ENCODE assay signal across 31 cellular contexts in the genomic region with DNA sequence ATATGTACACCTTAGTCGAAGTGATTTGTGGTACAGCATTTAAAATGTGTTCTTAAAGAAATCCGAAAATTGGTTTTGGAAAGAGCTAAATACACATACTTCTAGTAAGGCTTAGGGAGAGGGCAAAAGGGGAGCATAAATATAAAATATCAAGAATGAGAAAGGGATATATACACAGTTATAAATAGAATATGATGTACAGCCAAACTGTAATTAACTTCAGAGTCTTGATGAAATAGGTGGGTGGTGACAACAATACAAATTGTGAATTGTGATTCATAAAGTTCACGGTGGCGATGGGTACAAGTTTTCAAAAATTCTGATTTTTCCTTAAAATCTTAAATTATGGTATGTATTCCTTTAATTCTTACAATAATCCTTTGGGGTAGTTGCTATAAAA.
"Had no signal": no experiment of that assay in that cellular context is flagged by ENCODE, and none has a peak within 500 bp of the region (broad histone marks: within the 10 kb centered on the region; RNA-seq: fewer than 3 reads in every experiment).

No MANE protein-coding gene starts in this region.

- H3K27me3 Mint-ChIP-seq: activated CD4-positive, alpha-beta memory T cell treated with anti-CD3 and anti-CD28 coated beads for 36 hours; activated CD4-positive, alpha-beta T cell treated with anti-CD3 and anti-CD28 coated beads for 36 hours; activated CD4-positive, alpha-beta T cell treated with anti-CD3 and anti-CD28 coated beads, Interleukin-2, amount 10 ng/mL, durations not matched to agents 24 days and 14 days; activated CD8-positive, alpha-beta memory T cell treated with anti-CD3 and anti-CD28 coated beads, Interleukin-2, amount 10 ng/mL, durations not matched to agents 7 days and 5 days; activated naive CD4-positive, alpha-beta T cell treated with anti-CD3 and anti-CD28 coated beads, Interleukin-2, amount 50 U/mL, for 24 hours; activated naive CD8-positive, alpha-beta T cell treated with anti-CD3 and anti-CD28 coated beads for 36 hours; activated naive CD8-positive, alpha-beta T cell treated with anti-CD3 and anti-CD28 coated beads, Interleukin-2, amount 50 U/mL, for 24 hours; T-helper 17 cell had no signal

- H3K27me3 ChIP-seq: adrenal gland, body of pancreas, colonic mucosa, foreskin keratinocyte, gastroesophageal sphincter had no signal

- H3K9me3 Mint-ChIP-seq: activated CD4-positive, alpha-beta memory T cell treated with anti-CD3 and anti-CD28 coated beads for 36 hours; activated CD4-positive, alpha-beta T cell treated with anti-CD3 and anti-CD28 coated beads, Interleukin-2, amount 10 ng/mL, durations not matched to agents 24 days and 14 days; activated naive CD4-positive, alpha-beta T cell treated with anti-CD3 and anti-CD28 coated beads, Interleukin-2, amount 50 U/mL, for 24 hours; activated naive CD8-positive, alpha-beta T cell treated with anti-CD3 and anti-CD28 coated beads for 36 hours; activated naive CD8-positive, alpha-beta T cell treated with anti-CD3 and anti-CD28 coated beads, Interleukin-2, amount 50 U/mL, for 24 hours; activated T-helper 1 cell treated with anti-CD3 and anti-CD28 coated beads, Interleukin-12 subunit alpha, Interleukin-12 subunit beta, Interleukin-2, Interleukin-4 antibody, amounts not matched to agents 30 ng/mL and 10 ng/mL and 1 ng/mL, durations not matched to agents 14 hours and 24 hours and 36 hours; activated T-helper 2 cell treated with anti-CD3 and anti-CD28 coated beads, Interferon-gamma antibody, Interleukin-2, Interleukin-4, amounts not matched to agents 10 μg/mL and 5 μg/mL and 100 μg/mL, durations not matched to agents 14 hours and 24 hours and 36 hours; T-helper 2 cell treated with Interferon-gamma antibody and Interleukin-4, amounts not matched to agents 5 μg/mL and 100 μg/mL, for 36 hours had no signal

- H3K4me3 ChIP-seq: adrenal gland, body of pancreas, colonic mucosa, gastroesophageal sphincter had no signal

- H3K27ac Mint-ChIP-seq: activated CD4-positive, alpha-beta memory T cell treated with anti-CD3 and anti-CD28 coated beads for 36 hours; activated CD4-positive, alpha-beta T cell treated with anti-CD3 and anti-CD28 coated beads for 36 hours; activated CD8-positive, alpha-beta memory T cell treated with anti-CD3 and anti-CD28 coated beads, Interleukin-2, amount 10 ng/mL, durations not matched to agents 7 days and 5 days; activated CD8-positive, alpha-beta T cell treated with anti-CD3 and anti-CD28 coated beads, Interleukin-2, amount 10 ng/mL, durations not matched to agents 7 days and 5 days; activated naive CD4-positive, alpha-beta T cell treated with anti-CD3 and anti-CD28 coated beads for 36 hours; activated naive CD4-positive, alpha-beta T cell treated with anti-CD3 and anti-CD28 coated beads, Interleukin-2, amount 50 U/mL, for 24 hours; activated naive CD8-positive, alpha-beta T cell treated with anti-CD3 and anti-CD28 coated beads for 36 hours; activated naive CD8-positive, alpha-beta T cell treated with anti-CD3 and anti-CD28 coated beads, Interleukin-2, amount 50 U/mL, for 24 hours; activated T-helper 1 cell treated with anti-CD3 and anti-CD28 coated beads, Interleukin-12 subunit alpha, Interleukin-12 subunit beta, Interleukin-2, Interleukin-4 antibody, amounts not matched to agents 30 ng/mL and 10 ng/mL and 1 ng/mL, durations not matched to agents 14 hours and 24 hours and 36 hours; activated T-helper 2 cell treated with anti-CD3 and anti-CD28 coated beads, Interferon-gamma antibody, Interleukin-2, Interleukin-4, amounts not matched to agents 10 μg/mL and 5 μg/mL and 100 μg/mL, durations not matched to agents 14 hours and 24 hours and 36 hours; T-helper 17 cell; T-helper 2 cell treated with Interferon-gamma antibody and Interleukin-4, amounts not matched to agents 5 μg/mL and 100 μg/mL, for 36 hours had no signal

- H3K4me1 ChIP-seq: colonic mucosa had no signal

- H3K9me3 ChIP-seq: adrenal gland, body of pancreas, colonic mucosa, gastroesophageal sphincter had no signal

- H3K27ac ChIP-seq: adrenal gland, body of pancreas, colonic mucosa, foreskin keratinocyte, gastroesophageal sphincter had no signal

- H3K36me3 ChIP-seq: adrenal gland, colonic mucosa, gastroesophageal sphincter had no signal

- H3K4me3 Mint-ChIP-seq: activated CD4-positive, alpha-beta memory T cell treated with anti-CD3 and anti-CD28 coated beads for 36 hours; activated CD4-positive, alpha-beta T cell treated with anti-CD3 and anti-CD28 coated beads for 36 hours; activated CD4-positive, alpha-beta T cell treated with anti-CD3 and anti-CD28 coated beads, Interleukin-2, amount 10 ng/mL, durations not matched to agents 24 days and 14 days; activated CD8-positive, alpha-beta memory T cell treated with anti-CD3 and anti-CD28 coated beads, Interleukin-2, amount 10 ng/mL, durations not matched to agents 7 days and 5 days; activated CD8-positive, alpha-beta T cell treated with anti-CD3 and anti-CD28 coated beads, Interleukin-2, amount 10 ng/mL, durations not matched to agents 7 days and 5 days; activated naive CD4-positive, alpha-beta T cell treated with anti-CD3 and anti-CD28 coated beads for 36 hours; activated naive CD4-positive, alpha-beta T cell treated with anti-CD3 and anti-CD28 coated beads, Interleukin-2, amount 50 U/mL, for 24 hours; activated naive CD8-positive, alpha-beta T cell treated with anti-CD3 and anti-CD28 coated beads for 36 hours; activated naive CD8-positive, alpha-beta T cell treated with anti-CD3 and anti-CD28 coated beads, Interleukin-2, amount 50 U/mL, for 24 hours; activated T-helper 1 cell treated with anti-CD3 and anti-CD28 coated beads, Interleukin-12 subunit alpha, Interleukin-12 subunit beta, Interleukin-2, Interleukin-4 antibody, amounts not matched to agents 30 ng/mL and 10 ng/mL and 1 ng/mL, durations not matched to agents 14 hours and 24 hours and 36 hours; T-helper 17 cell; T-helper 2 cell treated with Interferon-gamma antibody and Interleukin-4, amounts not matched to agents 5 μg/mL and 100 μg/mL, for 36 hours had no signal

- DNase-seq: activated CD4-positive, alpha-beta memory T cell treated with anti-CD3 and anti-CD28 coated beads for 36 hours; activated CD4-positive, alpha-beta T cell treated with anti-CD3 and anti-CD28 coated beads for 36 hours; activated CD4-positive, alpha-beta T cell treated with anti-CD3 and anti-CD28 coated beads, Interleukin-2, amount 10 ng/mL, durations not matched to agents 24 days and 14 days; activated CD4-positive, CD25-positive, alpha-beta regulatory T cell; activated CD4-positive, CD25-positive, alpha-beta regulatory T cell treated with anti-CD3 and anti-CD28 coated beads, Interleukin-2, amount 50 U/mL, for 72 hours; activated CD8-positive, alpha-beta memory T cell treated with anti-CD3 and anti-CD28 coated beads, Interleukin-2, amount 10 ng/mL, durations not matched to agents 7 days and 5 days; activated CD8-positive, alpha-beta memory T cell treated with anti-CD3 and anti-CD28 coated beads, Interleukin-2, amount 50 U/mL, for 4 hours; activated CD8-positive, alpha-beta T cell treated with anti-CD3 and anti-CD28 coated beads, Interleukin-2, amount 10 ng/mL, durations not matched to agents 7 days and 5 days; activated effector memory CD4-positive, alpha-beta T cell treated with anti-CD3 and anti-CD28 coated beads, Interleukin-2, amount 50 U/mL, for 16 hours; activated naive CD4-positive, alpha-beta T cell treated with anti-CD3 and anti-CD28 coated beads for 36 hours; activated naive CD8-positive, alpha-beta T cell treated with anti-CD3 and anti-CD28 coated beads for 36 hours; activated naive CD8-positive, alpha-beta T cell treated with anti-CD3 and anti-CD28 coated beads, Interleukin-2, amount 50 U/mL, for 24 hours; activated T-cell treated with anti-CD3 and anti-CD28 coated beads, Interleukin-2, amount 50 U/mL, for 1 hour; activated T-cell treated with anti-CD3 and anti-CD28 coated beads, Interleukin-2, amount 50 U/mL, for 48 hours; adrenal gland; amygdala; aorta; body of pancreas; caudate nucleus; cerebellar nuclear complex; colonic mucosa; effector CD8-positive, alpha-beta T cell; T-helper 1 cell; T-helper 17 cell; T1000 had no signal

- ATAC-seq: activated CD4-positive, alpha-beta T cell treated with anti-CD3 and anti-CD28 coated beads for 36 hours; activated CD8-positive, alpha-beta memory T cell treated with anti-CD3 and anti-CD28 coated beads, Interleukin-2, amount 10 ng/mL, durations not matched to agents 7 days and 5 days; activated CD8-positive, alpha-beta T cell treated with anti-CD3 and anti-CD28 coated beads, Interleukin-2, amount 10 ng/mL, durations not matched to agents 7 days and 5 days; activated naive CD8-positive, alpha-beta T cell treated with anti-CD3 and anti-CD28 coated beads, Interleukin-2, amount 50 U/mL, for 24 hours; body of pancreas; gastroesophageal sphincter; T-helper 17 cell had no signal
